9 cellular contexts compared by ENCODE assay signal in the genomic region with DNA sequence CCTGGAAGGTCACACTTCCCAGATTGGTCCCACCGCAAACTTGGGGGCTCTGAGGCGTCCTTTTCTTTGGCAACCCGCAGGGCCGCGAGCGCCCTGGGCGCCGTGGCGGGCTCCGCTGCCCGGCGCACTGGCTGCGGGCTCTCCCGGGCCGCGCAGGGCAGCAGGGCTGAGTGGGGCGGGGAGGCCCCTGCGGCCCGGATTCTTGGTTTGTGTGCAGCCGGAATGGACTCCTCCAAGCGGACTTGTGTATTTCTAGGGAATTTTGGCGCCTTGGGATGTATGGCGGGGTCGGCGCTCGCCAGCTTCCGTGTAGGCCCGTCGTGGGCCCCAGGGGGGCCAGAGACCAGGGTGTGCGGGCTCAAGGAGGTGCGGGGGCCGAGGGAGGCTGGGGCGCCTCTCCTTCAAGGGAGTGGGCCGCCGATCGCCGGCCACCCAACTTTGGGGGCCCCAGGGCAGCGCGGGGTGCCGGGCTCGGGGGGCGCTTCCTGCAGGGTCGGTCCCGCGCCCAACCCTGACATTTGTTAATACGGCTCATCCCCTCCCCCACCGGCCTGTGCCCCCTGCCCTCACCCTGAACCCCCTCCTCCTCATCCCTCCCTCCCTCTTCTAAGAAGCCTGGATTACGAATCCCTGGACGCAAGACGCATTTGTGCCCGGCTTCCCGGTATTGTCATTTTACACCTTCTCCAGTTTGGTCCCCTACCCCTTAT. TPM values are rescaled to one million over a fixed set of nuclear protein-coding genes. Genes with fewer than 3 reads are reported as not detected.
DNase-seq lines count a peak whose midpoint lies in the region; FAIRE-seq and TF ChIP-seq lines count a peak whose summit lies in the region.
"Had no signal": no experiment of that assay in that cellular context is flagged by ENCODE, and none has a peak within 500 bp of the region (broad histone marks: within the 10 kb centered on the region; RNA-seq: fewer than 3 reads in every experiment).

No MANE protein-coding gene starts in this region.

- H3K36me3 ChIP-seq in adrenal gland (replicated peaks in 1 of 2) (no peaks in the 10 kb centered on the region), iPS-15b (ENCODE audit: control insufficient read depth, insufficient read depth, low read length) (peaks cover 2% of the 10 kb centered on the region), spleen (no peaks in the 10 kb centered on the region)

- intact Hi-C loops in adrenal gland (cut with DNase I): no loop called here
- intact Hi-C loops in spleen (cut with DNase I; ENCODE audit: low total_unique reads): no loop called here

- 0 to 3% (median 1%) methylated on average over 24 to 52 of the region's 52 CpGs for WGBS in adrenal gland, 4 donors
- WGBS in spleen, 5 donors: 4 to 11% (median 6%) methylated on average over 29 to 52 of the region's 52 CpGs

- no peak for FAIRE-seq in GM19239 (lab: Jason Lieb, UNC)
- FAIRE-seq: colon had no signal

- H3K27ac ChIP-seq in adrenal gland (peak overlapping the region; percentile 54 to 97 (median 88)), spleen (peak overlapping the region; percentile 46 to 91 (median 86))

- no peak for TF ChIP-seq CTCF in adrenal gland (IDR thresholded peaks at IDR 0.05)
- no peak for TF ChIP-seq CTCF in spleen (IDR thresholded peaks at IDR 0.05 in 8 of 11, conservative IDR thresholded peaks at IDR 0.05 in 3 of 11)

- TF ChIP-seq POLR2A in adrenal gland (IDR thresholded peaks at IDR 0.05) (peak in 1 of 2 donors; percentile 35), spleen (IDR thresholded peaks at IDR 0.05) (no peak), erythroblast (IDR thresholded peaks at IDR 0.05; ENCODE audit: low read length) (no peak)

- peak; percentile 4 for DNase-seq in activated CD4-positive, alpha-beta T cell treated with anti-CD3 and anti-CD28 coated beads for 48 hours
- no peak for DNase-seq in activated CD4-positive, alpha-beta T cell treated with anti-CD3 and anti-CD28 coated beads for 1 hour
- DNase-seq in adrenal gland (peak; percentile 27 to 56 (median 37)), spleen (peak; percentile 79), NCI-H1694 (lab: John Stamatoyannopoulos, UW) (no peak), GM19239 (ENCODE audit: insufficient read length, low spot score) (no peak), erythroblast (lab: John Stamatoyannopoulos, UW) (no peak)

- H3K9ac ChIP-seq in iPS-15b (ENCODE audit: low read depth, low read length): peak overlapping the region; percentile 96

- H3K4me3 ChIP-seq in adrenal gland (peak overlapping the region; percentile 27 to 87 (median 80)), iPS-15b (ENCODE audit: low read depth, low read length) (peak overlapping the region; percentile 88), spleen (peak overlapping the region; percentile 41 to 88 (median 64))

- H3K4me1 ChIP-seq in adrenal gland (replicated peaks in 1 of 2) (peaks cover 25 to 46% of the 10 kb centered on the region in 2 donors), iPS-15b (ENCODE audit: control insufficient read depth, insufficient read depth, low read length) (peaks cover 43% of the 10 kb centered on the region), spleen (peaks cover 6 to 91% (median 46%) of the 10 kb centered on the region in 6 donors)

- no peaks in the 10 kb centered on the region for H3K27me3 ChIP-seq in adrenal gland
- H3K27me3 ChIP-seq in iPS-15b (ENCODE audit: control insufficient read depth, insufficient read depth, low read length): no peaks in the 10 kb centered on the region
- H3K27me3 ChIP-seq in spleen (replicated peaks in 1 of 7): peaks cover 0 to 56% (median 15%) of the 10 kb centered on the region in 7 donors

- H3K9me3 ChIP-seq in adrenal gland (replicated peaks in 1 of 3) (no peaks in the 10 kb centered on the region), iPS-15b (ENCODE audit: control insufficient read depth, insufficient read depth, low read length) (no peaks in the 10 kb centered on the region), spleen (no peaks in the 10 kb centered on the region)

RNA-seq across cellular contexts. Expression of a gene that starts 2.4 kb away (rescaled TPM):
- total RNA-seq in adrenal gland: 10 to 100 TPM in 7 of 8 donors, 1 to 10 TPM in 1; 8.7 to 24.7 (median 14.8) TPM
- 10 to 100 TPM; 10.5 to 23.2 (median 18.6) TPM for polyA plus RNA-seq in adrenal gland
- total RNA-seq in spleen: 10 to 100 TPM; 19.5 to 85.6 (median 40.1) TPM
- 10 to 100 TPM in 1 of 3 donors, 1 to 10 TPM in 2; 4.6 to 11.4 (median 6.0) TPM for polyA plus RNA-seq in spleen

Comparison
In these comparisons a context has a peak if more than half of its experiments do, and no peak if none do; other contexts are left out.
1. DNase-seq: peak in activated CD4-positive, alpha-beta T cell treated with anti-CD3 and anti-CD28 coated beads for 48 hours (single experiment), adrenal gland (7 of 7) and spleen (single experiment); none in activated CD4-positive, alpha-beta T cell treated with anti-CD3 and anti-CD28 coated beads for 1 hour (single experiment), NCI-H1694 (single experiment), GM19239 (single experiment) and erythroblast (0 of 2).
2. Peak in every context shown above with its lines, with median percentiles within 50 percentile points of each other: H3K4me3 ChIP-seq.